ENCODE assay signal across 9 cellular contexts in the genomic region with DNA sequence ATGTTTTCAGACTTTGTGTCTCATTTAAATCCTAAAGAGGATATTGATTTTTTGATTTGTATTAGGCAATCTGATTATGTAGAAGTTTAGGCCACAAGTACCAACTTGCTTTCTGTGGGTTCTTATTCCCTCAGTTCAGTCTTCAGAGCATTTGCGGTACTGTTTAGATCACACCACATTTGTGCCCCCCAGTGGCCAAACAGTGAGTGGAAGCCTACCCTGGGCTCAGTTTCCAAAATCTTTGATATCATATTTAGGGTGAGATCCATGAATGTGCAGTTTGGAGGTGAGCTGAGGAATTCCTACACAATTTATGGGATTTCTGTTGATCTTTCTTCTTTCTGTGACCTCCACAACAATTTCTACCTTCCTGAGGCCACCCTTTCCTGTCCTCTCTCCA.
DNase-seq lines count a peak whose midpoint lies in the region; ATAC-seq and TF ChIP-seq lines count a peak whose summit lies in the region.
"Had no signal": no experiment of that assay in that cellular context is flagged by ENCODE, and none has a peak within 500 bp of the region (broad histone marks: within the 10 kb centered on the region; RNA-seq: fewer than 3 reads in every experiment).

No MANE protein-coding gene starts in this region.

- H3K27me3 ChIP-seq in WERI-Rb-1 (ENCODE audit: insufficient read depth, low read depth, severe bottlenecking) (no peaks in the 10 kb centered on the region), psoas muscle (ENCODE audit: insufficient read depth in 3 of 3, low read length in 2 of 3) (no peaks in the 10 kb centered on the region)

- H3K27ac ChIP-seq in WERI-Rb-1 (no peak overlapping the region), psoas muscle (no peak overlapping the region)

- WGBS in psoas muscle, 3 donors: 74 to 85% (median 75%) methylated on average over 1 of the region's 1 CpG

- H3K9me3 ChIP-seq in WERI-Rb-1 (ENCODE audit: severe bottlenecking): no peaks in the 10 kb centered on the region
- H3K9me3 ChIP-seq in psoas muscle: no peaks in the 10 kb centered on the region

- H3K27ac Mint-ChIP-seq in activated T-cell treated with anti-CD3 and anti-CD28 coated beads, Interleukin-2, amount 50 U/mL, for 24 hours: no peak overlapping the region
- H3K27ac Mint-ChIP-seq: CD8-positive, alpha-beta T cell had no signal

- no peak overlapping the region for H3K4me3 Mint-ChIP-seq in activated T-cell treated with anti-CD3 and anti-CD28 coated beads, Interleukin-2, amount 50 U/mL, for 24 hours
- H3K4me3 Mint-ChIP-seq: CD8-positive, alpha-beta T cell had no signal

- no peaks in the 10 kb centered on the region for H3K36me3 Mint-ChIP-seq in activated T-cell treated with anti-CD3 and anti-CD28 coated beads, Interleukin-2, amount 50 U/mL, for 24 hours (ENCODE audit: low read depth)
- H3K36me3 Mint-ChIP-seq: CD8-positive, alpha-beta T cell had no signal

- H3K4me3 ChIP-seq in WERI-Rb-1 (ENCODE audit: low read depth, low read length) (no peak overlapping the region), psoas muscle (no peak overlapping the region)

- H3K9me3 Mint-ChIP-seq in activated T-cell treated with anti-CD3 and anti-CD28 coated beads, Interleukin-2, amount 50 U/mL, for 24 hours: no peaks in the 10 kb centered on the region
- H3K9me3 Mint-ChIP-seq: CD8-positive, alpha-beta T cell had no signal

- DNase-seq in activated T-cell treated with anti-CD3 and anti-CD28 coated beads, Interleukin-2, amount 50 U/mL, for 48 hours: peak; percentile 17
- DNase-seq in activated T-cell treated with anti-CD3 and anti-CD28 coated beads, Interleukin-2, amount 50 U/mL, for 24 hours: no peak
- DNase-seq in WERI-Rb-1: peak; percentile 24
- DNase-seq in stimulated activated CD8-positive, alpha-beta memory T cell treated with anti-CD3 and anti-CD28 coated beads, Interleukin-4, amount 100 ng/mL, for 48 hours: peak; percentile 27
- no peak for DNase-seq in NCI-H2107 treated with DMSO at 0.1 percent for 48 hours (lab: John Stamatoyannopoulos, UW; ENCODE audit: unreplicated experiment)
- no peak for DNase-seq in T-helper 9 cell
- no peak for DNase-seq in psoas muscle
- DNase-seq: CD8-positive, alpha-beta T cell had no signal

- H3K4me1 Mint-ChIP-seq in activated T-cell treated with anti-CD3 and anti-CD28 coated beads, Interleukin-2, amount 50 U/mL, for 24 hours (ENCODE audit: low read depth): no peaks in the 10 kb centered on the region

- intact Hi-C loops in psoas muscle (cut with DNase I): no loop called here

- H3K4me1 ChIP-seq in psoas muscle: no peaks in the 10 kb centered on the region

- H3K36me3 ChIP-seq in WERI-Rb-1: no peaks in the 10 kb centered on the region
- no peaks in the 10 kb centered on the region for H3K36me3 ChIP-seq in psoas muscle (ENCODE audit: insufficient read depth in 1 of 2, low read depth in 1 of 2)

- ATAC-seq in HG03103 (IDR thresholded peaks at IDR 0.05; ENCODE audit: low read depth, unreplicated experiment): peak; percentile 57
- no peak for ATAC-seq in psoas muscle
- ATAC-seq: CD8-positive, alpha-beta T cell had no signal

- no peaks in the 10 kb centered on the region for H3K27me3 Mint-ChIP-seq in activated T-cell treated with anti-CD3 and anti-CD28 coated beads, Interleukin-2, amount 50 U/mL, for 24 hours

- TF ChIP-seq CTCF in WERI-Rb-1 (IDR thresholded peaks at IDR 0.05; ENCODE audit: low read depth, low read length) (peak; percentile 63), psoas muscle (IDR thresholded peaks at IDR 0.05) (no peak)

Comparison
In these comparisons a context has a peak if more than half of its experiments do, and no peak if none do; other contexts are left out.
1. DNase-seq: peak in activated T-cell treated with anti-CD3 and anti-CD28 coated beads, Interleukin-2, amount 50 U/mL, for 48 hours (2 of 2), WERI-Rb-1 (single experiment) and stimulated activated CD8-positive, alpha-beta memory T cell treated with anti-CD3 and anti-CD28 coated beads, Interleukin-4, amount 100 ng/mL, for 48 hours (single experiment); none in activated T-cell treated with anti-CD3 and anti-CD28 coated beads, Interleukin-2, amount 50 U/mL, for 24 hours (single experiment), NCI-H2107 treated with DMSO at 0.1 percent for 48 hours (single experiment), T-helper 9 cell (single experiment) and psoas muscle (0 of 2).